In the genomic region with DNA sequence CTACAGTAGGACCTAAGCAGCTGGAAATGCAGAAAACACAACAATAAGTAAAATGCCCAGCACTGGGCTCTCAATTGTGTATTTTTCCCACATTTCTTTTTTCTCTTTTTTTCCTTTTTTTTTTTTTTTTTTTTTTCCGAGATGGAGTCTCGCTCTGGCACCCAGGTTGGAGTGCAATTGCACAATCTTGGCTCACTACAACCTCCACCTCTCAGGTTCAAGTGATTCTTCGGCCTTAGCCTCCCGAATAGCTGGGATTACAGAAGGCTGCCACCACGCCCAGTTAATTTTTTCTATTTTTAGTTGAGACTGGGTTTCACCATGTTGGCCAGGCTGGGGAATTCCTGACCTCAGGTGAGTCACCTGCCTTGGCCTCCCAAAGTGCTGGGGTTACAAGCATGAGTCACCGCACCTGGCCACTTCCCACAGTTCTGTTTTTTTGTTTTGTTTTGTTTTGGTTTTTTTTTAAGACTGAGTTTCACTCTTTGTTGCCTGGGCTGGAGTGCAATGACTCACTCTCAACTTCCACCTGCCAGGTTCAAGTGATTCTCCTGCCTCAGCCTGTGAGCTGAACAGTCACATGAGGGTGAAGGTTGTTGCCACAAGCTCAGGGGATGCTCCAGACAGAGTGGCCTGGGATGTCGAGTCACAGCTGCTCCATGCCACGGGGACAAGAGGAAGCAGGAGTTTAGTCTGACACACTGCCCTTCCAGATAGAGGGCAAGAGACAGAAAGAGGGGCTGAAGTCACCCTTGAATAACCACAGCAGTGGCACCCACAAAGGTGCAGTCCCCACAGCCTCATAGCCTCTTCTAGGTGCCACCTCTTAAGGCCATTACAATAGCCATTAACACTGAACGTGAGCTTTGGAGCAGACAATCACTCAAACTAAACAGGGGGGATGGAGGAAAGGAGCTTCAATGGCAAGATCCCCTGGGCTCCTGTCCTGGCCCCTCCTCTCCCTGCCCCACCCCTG, we compare ENCODE assay signal across 9 cellular contexts. TPM values are rescaled to one million over a fixed set of nuclear protein-coding genes. Genes with fewer than 3 reads are reported as not detected.
DNase-seq lines count a peak whose midpoint lies in the region; ATAC-seq and FAIRE-seq lines count a peak whose summit lies in the region.
"Not testable (repeated sequence)": the region's sequence is repeated elsewhere in the genome, so short reads cannot be mapped to it uniquely, and the experiment has no call there.
"Had no signal": no experiment of that assay in that cellular context is flagged by ENCODE, and none has a peak within 500 bp of the region (broad histone marks: within the 10 kb centered on the region; RNA-seq: fewer than 3 reads in every experiment).

No MANE protein-coding gene starts in this region.

- H3K27me3 Mint-ChIP-seq in CD4-positive, alpha-beta memory T cell = not testable (repeated sequence)

- H3K27ac Mint-ChIP-seq in CD4-positive, alpha-beta memory T cell = peak overlapping the region; percentile 89 to 98 (median 96)

- not testable (repeated sequence) for H3K9me3 ChIP-seq in CD4-positive, alpha-beta memory T cell (ENCODE audit: control insufficient read depth in 1 of 2, low read length in 2 of 2)

- peak; percentile 76 to 97 (median 89) for DNase-seq in CD4-positive, alpha-beta memory T cell
- DNase-seq in NAMALWA (ENCODE audit: low spot score) = peak; percentile 58
- peak; percentile 84 for DNase-seq in T-helper 22 cell (ENCODE audit: low read depth)
- peak; percentile 82 for DNase-seq in activated gamma-delta T cell treated with Interleukin-2 at 50 U/mL for 16 hours
- peak; percentile 68 to 91 for DNase-seq in stimulated activated CD4-positive, alpha-beta T cell treated with anti-CD3 and anti-CD28 coated beads, Interleukin-4, amount 100 ng/mL, for 4 hours

- H3K4me3 ChIP-seq in CD4-positive, alpha-beta memory T cell (ENCODE audit: low read length in 2 of 2) = not testable (repeated sequence)

- peak overlapping the region in 7 of 8 donors; percentile 51 to 82 (median 67) for H3K4me3 Mint-ChIP-seq in CD4-positive, alpha-beta memory T cell

- POLR2A ChIA-PET in CD4-positive, alpha-beta memory T cell (lab: Charles Lee; ENCODE audit: partially characterized antibody) = interaction anchor here (0.9 to 1.8 kb wide), 3 partner anchors 18 to 114 kb away, joined by 3 to 7 read pairs (median 4); no protein-coding TSS in a partner anchor

- peaks cover 0 to 16% (median 4%) of the 10 kb centered on the region in 8 donors for H3K9me3 Mint-ChIP-seq in CD4-positive, alpha-beta memory T cell

- not testable (repeated sequence) for H3K36me3 ChIP-seq in CD4-positive, alpha-beta memory T cell (ENCODE audit: insufficient read depth, low read length)

- H3K36me3 Mint-ChIP-seq in CD4-positive, alpha-beta memory T cell = not testable (repeated sequence)

- intact Hi-C loops in CD4-positive, alpha-beta memory T cell (cut with micrococcal nuclease) = loop anchor here (1.0 to 5.0 kb wide), 4 partner anchors 18 to 278 kb away; partner anchors contain the start of genes CBX6 and GTPBP1

- H3K27ac ChIP-seq in CD4-positive, alpha-beta memory T cell (ENCODE audit: low read depth, low read length) = peak overlapping the region; percentile 30

- H3K27me3 ChIP-seq in CD4-positive, alpha-beta memory T cell (ENCODE audit: insufficient read depth, low read length) = not testable (repeated sequence)

- H3K4me1 ChIP-seq in CD4-positive, alpha-beta memory T cell (ENCODE audit: insufficient read depth, low read length) = peaks cover 68% of the 10 kb centered on the region

- ATAC-seq in GM19351 (IDR thresholded peaks at IDR 0.05; ENCODE audit: unreplicated experiment) (peak; percentile 65), HG02981 (IDR thresholded peaks at IDR 0.05; ENCODE audit: unreplicated experiment) (peak; percentile 66)

- peak; percentile 87 for FAIRE-seq in islet of Langerhans (lab: Jason Lieb, UNC)

- CTCF ChIA-PET in CD4-positive, alpha-beta memory T cell (lab: Charles Lee; ENCODE audit: partially characterized antibody) = interaction anchor here (1.8 to 4.1 kb wide), 2 partner anchors 11 to 18 kb away, joined by 10 to 18 read pairs; no protein-coding TSS in a partner anchor

- peaks cover 40 to 80% (median 49%) of the 10 kb centered on the region in 4 donors for H3K4me1 Mint-ChIP-seq in CD4-positive, alpha-beta memory T cell

RNA-seq across cellular contexts. Expression of gene APOBEC3B, which starts 2.9 kb away (rescaled TPM):
- under 1 TPM; 0.32 to 0.64 TPM for total RNA-seq in CD4-positive, alpha-beta memory T cell
- 1 to 10 TPM in 1 of 2 donors, under 1 TPM in 1; 0.31 to 1.3 TPM for polyA plus RNA-seq in CD4-positive, alpha-beta memory T cell

RNA-seq across cellular contexts. Expression of gene APOBEC3A, which starts 27.7 kb away (rescaled TPM):
- total RNA-seq in CD4-positive, alpha-beta memory T cell = not detected
- not detected for polyA plus RNA-seq in CD4-positive, alpha-beta memory T cell
- total RNA-seq: osteocyte had no signal

RNA-seq across cellular contexts. Expression of gene APOBEC3C, which starts 29.0 kb away (rescaled TPM):
- total RNA-seq in CD4-positive, alpha-beta memory T cell = 10 to 100 TPM; 42.4 to 43.8 TPM
- polyA plus RNA-seq in CD4-positive, alpha-beta memory T cell = 100 to 1,000 TPM; 109 to 135 TPM

RNA-seq across cellular contexts. Expression of gene APOBEC3D, which starts 35.9 kb away (rescaled TPM):
- 10 to 100 TPM; 35.1 to 41.9 TPM for total RNA-seq in CD4-positive, alpha-beta memory T cell
- 10 to 100 TPM in 1 of 2 donors, 1 to 10 TPM in 1; 4.6 to 16.1 TPM for polyA plus RNA-seq in CD4-positive, alpha-beta memory T cell

RNA-seq across cellular contexts. Expression of gene APOBEC3F, which starts 55.6 kb away (rescaled TPM):
- 10 to 100 TPM; 18.3 to 18.4 TPM for total RNA-seq in CD4-positive, alpha-beta memory T cell
- 10 to 100 TPM in 1 of 2 donors, 1 to 10 TPM in 1; 3.3 to 15.4 TPM for polyA plus RNA-seq in CD4-positive, alpha-beta memory T cell
